ENCODE assay signal across 10 cellular contexts in genomic region chr2:105771841-105772240, GRCh38. TPM values are rescaled to one million over a fixed set of nuclear protein-coding genes. Genes with fewer than 3 reads are reported as not detected.
DNase-seq lines count a peak whose midpoint lies in the region; ATAC-seq lines count a peak whose summit lies in the region.
"Had no signal": no experiment of that assay in that cellular context is flagged by ENCODE, and none has a peak within 500 bp of the region (broad histone marks: within the 10 kb centered on the region; RNA-seq: fewer than 3 reads in every experiment).

No MANE protein-coding gene starts in this region.

- no peaks in the 10 kb centered on the region for H3K27me3 ChIP-seq in subcutaneous abdominal adipose tissue (ENCODE audit: control insufficient read depth in 5 of 5, insufficient read depth in 4 of 5, low read length in 5 of 5)

- peak overlapping the region in 3 of 5 donors; percentile 44 to 51 (median 49) for H3K9ac ChIP-seq in subcutaneous abdominal adipose tissue (ENCODE audit: low read length in 5 of 5)

- H3K9me3 Mint-ChIP-seq in activated CD4-positive, alpha-beta T cell treated with anti-CD3 and anti-CD28 coated beads, Interleukin-2, amount 10 ng/mL, durations not matched to agents 24 days and 14 days, result no peaks in the 10 kb centered on the region
- H3K9me3 Mint-ChIP-seq in dendritic cell treated with granulocyte-macrophage colony-stimulating factor and Interleukin-4, amounts not matched to agents 40 ng/mL and 50 ng/mL, for 4 days, result no peaks in the 10 kb centered on the region
- H3K9me3 Mint-ChIP-seq in memory B cell, result peaks cover 1% of the 10 kb centered on the region

- ATAC-seq in memory B cell (ENCODE audit: low read depth) (no peak), HG02870 (IDR thresholded peaks at IDR 0.05; ENCODE audit: unreplicated experiment) (no peak), GM18511 (IDR thresholded peaks at IDR 0.05; ENCODE audit: unreplicated experiment) (no peak)

- H3K36me3 ChIP-seq in subcutaneous abdominal adipose tissue (ENCODE audit: control insufficient read depth in 5 of 5, insufficient read depth in 5 of 5, low read length in 5 of 5), result peaks cover 0 to 13% (median 5%) of the 10 kb centered on the region in 5 donors

- H3K4me1 ChIP-seq in subcutaneous abdominal adipose tissue (ENCODE audit: control insufficient read depth in 5 of 5, insufficient read depth in 5 of 5, low read length in 5 of 5), result peaks cover 0 to 34% (median 25%) of the 10 kb centered on the region in 5 donors

- no peak overlapping the region for H3K4me3 Mint-ChIP-seq in activated CD4-positive, alpha-beta T cell treated with anti-CD3 and anti-CD28 coated beads, Interleukin-2, amount 10 ng/mL, durations not matched to agents 24 days and 14 days
- H3K4me3 Mint-ChIP-seq in dendritic cell treated with granulocyte-macrophage colony-stimulating factor and Interleukin-4, amounts not matched to agents 40 ng/mL and 50 ng/mL, for 4 days, result no peak overlapping the region
- no peak overlapping the region for H3K4me3 Mint-ChIP-seq in memory B cell

- H3K27me3 Mint-ChIP-seq in activated CD4-positive, alpha-beta T cell treated with anti-CD3 and anti-CD28 coated beads, Interleukin-2, amount 10 ng/mL, durations not matched to agents 24 days and 14 days, result no peaks in the 10 kb centered on the region
- H3K27me3 Mint-ChIP-seq in dendritic cell treated with granulocyte-macrophage colony-stimulating factor and Interleukin-4, amounts not matched to agents 40 ng/mL and 50 ng/mL, for 4 days, result no peaks in the 10 kb centered on the region
- H3K27me3 Mint-ChIP-seq in memory B cell, result no peaks in the 10 kb centered on the region

- DNase-seq in activated CD4-positive, alpha-beta T cell treated with anti-CD3 and anti-CD28 coated beads, Interleukin-2, amount 10 ng/mL, durations not matched to agents 24 days and 14 days, result no peak
- no peak for DNase-seq in activated CD4-positive, alpha-beta T cell treated with anti-CD3 and anti-CD28 coated beads for 4 hours
- DNase-seq in memory B cell (ENCODE audit: low spot score in 2 of 2), result no peak
- no peak for DNase-seq in hippocampal formation (lab: John Stamatoyannopoulos, UW)
- DNase-seq: NCI-H1694 treated with DMSO at 0.1 percent for 48 hours, occipital lobe had no signal

- H3K36me3 Mint-ChIP-seq in activated CD4-positive, alpha-beta T cell treated with anti-CD3 and anti-CD28 coated beads, Interleukin-2, amount 10 ng/mL, durations not matched to agents 24 days and 14 days (ENCODE audit: low read depth), result peaks cover 53% of the 10 kb centered on the region
- peaks cover 18% of the 10 kb centered on the region for H3K36me3 Mint-ChIP-seq in dendritic cell treated with granulocyte-macrophage colony-stimulating factor and Interleukin-4, amounts not matched to agents 40 ng/mL and 50 ng/mL, for 4 days (ENCODE audit: low read depth)
- H3K36me3 Mint-ChIP-seq in memory B cell, result peaks cover 25% of the 10 kb centered on the region

- intact Hi-C loops in activated CD4-positive, alpha-beta T cell treated with anti-CD3 and anti-CD28 coated beads, Interleukin-2, amount 10 ng/mL, durations not matched to agents 24 days and 14 days (cut with micrococcal nuclease), result no loop called here
- intact Hi-C loops in dendritic cell treated with granulocyte-macrophage colony-stimulating factor and Interleukin-4, amounts not matched to agents 40 ng/mL and 50 ng/mL, for 4 days (cut with micrococcal nuclease), result no loop called here

- H3K27ac ChIP-seq in subcutaneous abdominal adipose tissue (ENCODE audit: low read depth, low read length), result no peak overlapping the region

- peaks cover 75% of the 10 kb centered on the region for H3K4me1 Mint-ChIP-seq in activated CD4-positive, alpha-beta T cell treated with anti-CD3 and anti-CD28 coated beads, Interleukin-2, amount 10 ng/mL, durations not matched to agents 24 days and 14 days
- peaks cover 27% of the 10 kb centered on the region for H3K4me1 Mint-ChIP-seq in dendritic cell treated with granulocyte-macrophage colony-stimulating factor and Interleukin-4, amounts not matched to agents 40 ng/mL and 50 ng/mL, for 4 days (ENCODE audit: low read depth)
- peaks cover 52% of the 10 kb centered on the region for H3K4me1 Mint-ChIP-seq in memory B cell

- no peaks in the 10 kb centered on the region for H3K9me3 ChIP-seq in subcutaneous abdominal adipose tissue (ENCODE audit: control insufficient read depth in 5 of 5, low read length in 5 of 5)

- peak overlapping the region; percentile 65 for H3K27ac Mint-ChIP-seq in activated CD4-positive, alpha-beta T cell treated with anti-CD3 and anti-CD28 coated beads, Interleukin-2, amount 10 ng/mL, durations not matched to agents 24 days and 14 days
- H3K27ac Mint-ChIP-seq in dendritic cell treated with granulocyte-macrophage colony-stimulating factor and Interleukin-4, amounts not matched to agents 40 ng/mL and 50 ng/mL, for 4 days, result peak overlapping the region; percentile 15
- H3K27ac Mint-ChIP-seq in memory B cell, result peak overlapping the region; percentile 88

- peak overlapping the region in 1 of 5 donors; percentile 15 for H3K4me3 ChIP-seq in subcutaneous abdominal adipose tissue (ENCODE audit: low read depth in 1 of 5, low read length in 5 of 5)

RNA-seq across cellular contexts. Expression of gene NCK2, which starts 27.1 kb away (rescaled TPM):
- 85.8 and 86.2 TPM in 2 replicates for total RNA-seq in activated CD4-positive, alpha-beta T cell treated with anti-CD3 and anti-CD28 coated beads, Interleukin-2, amount 10 ng/mL, durations not matched to agents 24 days and 14 days

Comparison
In these comparisons a context has a peak if more than half of its experiments do, and no peak if none do; other contexts are left out.
1. H3K27ac Mint-ChIP-seq: peak in every context shown above with its lines; median percentile 88 in memory B cell; 65 in activated CD4-positive, alpha-beta T cell treated with anti-CD3 and anti-CD28 coated beads, Interleukin-2, amount 10 ng/mL, durations not matched to agents 24 days and 14 days; 15 in dendritic cell treated with granulocyte-macrophage colony-stimulating factor and Interleukin-4, amounts not matched to agents 40 ng/mL and 50 ng/mL, for 4 days.